ENCODE assay signal across 1 cellular context in the genomic region with DNA sequence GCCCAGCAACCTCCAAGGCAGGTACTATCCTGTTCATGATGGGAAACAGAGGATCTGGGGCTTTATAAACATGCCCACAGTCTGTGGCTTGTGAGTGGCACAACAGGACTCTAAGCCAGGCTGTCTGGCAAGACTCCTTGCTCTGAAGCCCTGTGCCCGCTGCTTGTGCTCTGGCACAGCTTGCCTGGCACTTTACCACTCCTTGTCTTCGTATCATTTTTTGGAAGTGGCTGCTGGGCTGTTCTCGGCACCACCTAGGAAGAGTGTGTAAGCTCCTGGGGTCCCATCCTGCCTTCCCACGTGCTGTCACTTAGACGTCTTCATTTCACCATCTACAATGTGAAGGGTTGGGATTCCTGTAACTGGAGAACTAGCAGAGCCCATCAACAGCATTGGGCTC.
TF ChIP-seq lines count a peak whose summit lies in the region.

No MANE protein-coding gene starts in this region.

TF ChIP-seq in SK-N-SH treated with all-trans-retinoic acid at 6 μM for 48 hours, 23 proteins besides CTCF, POLR2A, EP300 and RAD21 (continued from another document):
- TF ChIP-seq CSRNP3 (CRISPR knock-in tag; IDR thresholded peaks at IDR 0.05), result no peak
- TF ChIP-seq BACH2 (CRISPR knock-in tag; IDR thresholded peaks at IDR 0.05; ENCODE audit: borderline replicate concordance), result no peak
- no peak for TF ChIP-seq ZNF8 (CRISPR knock-in tag; IDR thresholded peaks at IDR 0.05)
- TF ChIP-seq CSDC2 (CRISPR knock-in tag; IDR thresholded peaks at IDR 0.05), result no peak
- TF ChIP-seq OSR1 (CRISPR knock-in tag; IDR thresholded peaks at IDR 0.05), result no peak
- TF ChIP-seq TOX (CRISPR knock-in tag; IDR thresholded peaks at IDR 0.05; ENCODE audit: borderline replicate concordance), result no peak
- TF ChIP-seq SNAI2 (CRISPR knock-in tag; IDR thresholded peaks at IDR 0.05), result no peak
- TF ChIP-seq ZNF70 (CRISPR knock-in tag; IDR thresholded peaks at IDR 0.05), result no peak
- no peak for TF ChIP-seq GLIS3 (CRISPR knock-in tag; IDR thresholded peaks at IDR 0.05)
- TF ChIP-seq PPARA (CRISPR knock-in tag; IDR thresholded peaks at IDR 0.05; ENCODE audit: borderline replicate concordance), result no peak
- TF ChIP-seq ZC3H10 (CRISPR knock-in tag; IDR thresholded peaks at IDR 0.05), result no peak
- TF ChIP-seq, protein P1, sequence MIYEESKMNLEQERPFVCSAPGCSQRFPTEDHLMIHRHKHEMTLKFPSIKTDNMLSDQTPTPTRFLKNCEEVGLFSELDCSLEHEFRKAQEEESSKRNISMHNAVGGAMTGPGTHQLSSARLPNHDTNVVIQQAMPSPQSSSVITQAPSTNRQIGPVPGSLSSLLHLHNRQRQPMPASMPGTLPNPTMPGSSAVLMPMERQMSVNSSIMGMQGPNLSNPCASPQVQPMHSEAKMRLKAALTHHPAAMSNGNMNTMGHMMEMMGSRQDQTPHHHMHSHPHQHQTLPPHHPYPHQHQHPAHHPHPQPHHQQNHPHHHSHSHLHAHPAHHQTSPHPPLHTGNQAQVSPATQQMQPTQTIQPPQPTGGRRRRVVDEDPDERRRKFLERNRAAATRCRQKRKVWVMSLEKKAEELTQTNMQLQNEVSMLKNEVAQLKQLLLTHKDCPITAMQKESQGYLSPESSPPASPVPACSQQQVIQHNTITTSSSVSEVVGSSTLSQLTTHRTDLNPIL (CRISPR knock-in tag; IDR thresholded peaks at IDR 0.05; ENCODE audit: low read depth), result no peak
